ENCODE assay signal across 8 cellular contexts in genomic region chr16:71746442-71747046, GRCh38. TPM values are rescaled to one million over a fixed set of nuclear protein-coding genes. Genes with fewer than 3 reads are reported as not detected.
DNase-seq lines count a peak whose midpoint lies in the region; ATAC-seq, FAIRE-seq and TF ChIP-seq lines count a peak whose summit lies in the region.

No MANE protein-coding gene starts in this region.

- H3K36me3 Mint-ChIP-seq in CD4-positive, alpha-beta memory T cell, result peaks cover 47 to 56% of the 10 kb centered on the region in 2 donors

- no peaks in the 10 kb centered on the region for H4K20me1 ChIP-seq in OCI-LY3 (ENCODE audit: insufficient read depth, low read length)

- H3K9me3 ChIP-seq in CD4-positive, alpha-beta memory T cell (ENCODE audit: control insufficient read depth in 1 of 2, low read length in 2 of 2), result no peaks in the 10 kb centered on the region
- no peaks in the 10 kb centered on the region for H3K9me3 ChIP-seq in OCI-LY3 (ENCODE audit: insufficient read depth, low read length)

- DNase-seq in CD4-positive, alpha-beta memory T cell, result peak; percentile 36 to 50 (median 40)
- peak; percentile 18 for DNase-seq in GM18507 (ENCODE audit: extremely low spot score, insufficient read length, low read depth)
- peak; percentile 80 for DNase-seq in choroid plexus epithelial cell (ENCODE audit: low read depth)
- DNase-seq in midbrain (lab: John Stamatoyannopoulos, UW), result peak; percentile 53
- no peak for DNase-seq in NK-92 (lab: John Stamatoyannopoulos, UW; ENCODE audit: unreplicated experiment)

- peaks cover 0 to 6% (median 2%) of the 10 kb centered on the region in 4 donors for H3K4me1 Mint-ChIP-seq in CD4-positive, alpha-beta memory T cell

- H3K4me3 ChIP-seq in CD4-positive, alpha-beta memory T cell (ENCODE audit: low read length in 2 of 2), result no peak overlapping the region
- H3K4me3 ChIP-seq in OCI-LY3 (ENCODE audit: low read length) (no peak overlapping the region), choroid plexus epithelial cell (ENCODE audit: low read depth, low read length) (no peak overlapping the region)

- no peak overlapping the region for H3K9ac ChIP-seq in OCI-LY3 (ENCODE audit: low read length)

- no peak overlapping the region for H3K27ac ChIP-seq in CD4-positive, alpha-beta memory T cell (ENCODE audit: low read depth, low read length)
- no peak overlapping the region for H3K27ac ChIP-seq in OCI-LY3 (ENCODE audit: low read length)

- H3K27me3 Mint-ChIP-seq in CD4-positive, alpha-beta memory T cell, result no peaks in the 10 kb centered on the region

- intact Hi-C loops in CD4-positive, alpha-beta memory T cell (cut with micrococcal nuclease), result loop anchor here (1.0 kb wide), 3 partner anchors 135 to 215 kb away; no protein-coding TSS in a partner anchor

- no peak for ATAC-seq in GM18867 (IDR thresholded peaks at IDR 0.05; ENCODE audit: unreplicated experiment)
- ATAC-seq in HG03354 (IDR thresholded peaks at IDR 0.05; ENCODE audit: poor library complexity, severe bottlenecking, unreplicated experiment), result no peak

- H3K27ac Mint-ChIP-seq in CD4-positive, alpha-beta memory T cell, result peak overlapping the region in 3 of 7 donors; percentile 1 to 44 (median 15)

- no peak overlapping the region for H3K4me3 Mint-ChIP-seq in CD4-positive, alpha-beta memory T cell

- peak; percentile 78 for TF ChIP-seq CTCF in OCI-LY3 (IDR thresholded peaks at IDR 0.05; ENCODE audit: low read depth, low read length)
- TF ChIP-seq CTCF in choroid plexus epithelial cell (conservative IDR thresholded peaks at IDR 0.05; ENCODE audit: low read depth, low read length), result peak; percentile 80

- no peak overlapping the region for H2AFZ ChIP-seq in OCI-LY3 (ENCODE audit: low read depth, low read length)

- peak; percentile 81 for FAIRE-seq in GM18507 (lab: Jason Lieb, UNC)

- peaks cover 45% of the 10 kb centered on the region for H3K36me3 ChIP-seq in CD4-positive, alpha-beta memory T cell (ENCODE audit: insufficient read depth, low read length)
- peaks cover 31% of the 10 kb centered on the region for H3K36me3 ChIP-seq in OCI-LY3 (replicated peaks; ENCODE audit: low read depth, low read length)

- POLR2A ChIA-PET in CD4-positive, alpha-beta memory T cell (lab: Charles Lee; ENCODE audit: partially characterized antibody), result no interaction called here

- no peak overlapping the region for H3K4me2 ChIP-seq in OCI-LY3 (ENCODE audit: low read length)

- H3K9me3 Mint-ChIP-seq in CD4-positive, alpha-beta memory T cell, result peaks cover 0 to 1% (median 0%) of the 10 kb centered on the region in 8 donors

- H3K27me3 ChIP-seq in CD4-positive, alpha-beta memory T cell (ENCODE audit: insufficient read depth, low read length), result no peaks in the 10 kb centered on the region
- no peaks in the 10 kb centered on the region for H3K27me3 ChIP-seq in OCI-LY3 (ENCODE audit: low read depth, low read length)

- H3K4me1 ChIP-seq in CD4-positive, alpha-beta memory T cell (ENCODE audit: insufficient read depth, low read length), result no peaks in the 10 kb centered on the region
- H3K4me1 ChIP-seq in OCI-LY3 (ENCODE audit: low read length), result no peaks in the 10 kb centered on the region

- no peaks in the 10 kb centered on the region for H3K79me2 ChIP-seq in OCI-LY3 (ENCODE audit: low read length)

- CTCF ChIA-PET in CD4-positive, alpha-beta memory T cell (lab: Charles Lee; ENCODE audit: partially characterized antibody), result interaction anchor here (0.7 kb wide), 1 partner anchor 190 kb away, joined by 3 read pairs; no protein-coding TSS in a partner anchor

RNA-seq across cellular contexts. Expression of gene PHLPP2, which starts 22.0 kb away (rescaled TPM):
- total RNA-seq in CD4-positive, alpha-beta memory T cell, result 10 to 100 TPM in 1 of 2 experiments, 1 to 10 TPM in 1; 9.8 to 10.5 TPM
- 1 to 10 TPM; 1.3 to 2.5 TPM for polyA plus RNA-seq in CD4-positive, alpha-beta memory T cell
